8 cellular contexts compared by ENCODE assay signal in the genomic region with DNA sequence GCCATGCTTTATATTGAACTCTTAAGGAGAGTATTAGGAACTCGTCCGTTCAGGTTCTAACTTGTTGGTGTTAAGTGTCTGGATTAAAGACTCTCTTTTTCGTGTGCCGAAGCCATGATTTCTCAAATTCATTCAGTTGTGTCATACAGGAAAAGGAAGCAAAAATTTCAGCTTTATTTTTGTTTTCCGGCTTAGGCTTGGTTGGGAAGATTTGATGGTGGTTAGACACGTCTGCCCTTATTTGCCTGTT. TPM values are rescaled to one million over a fixed set of nuclear protein-coding genes. Genes with fewer than 3 reads are reported as not detected.
DNase-seq lines count a peak whose midpoint lies in the region; ATAC-seq and TF ChIP-seq lines count a peak whose summit lies in the region.

No MANE protein-coding gene starts in this region.

- H3K4me2 ChIP-seq in parathyroid adenoma (ENCODE audit: low read length), result peak overlapping the region; percentile 60

- TF ChIP-seq CTCF in Peyer's patch (IDR thresholded peaks at IDR 0.05) (no peak), parathyroid adenoma (IDR thresholded peaks at IDR 0.05) (no peak)

- H3K27me3 ChIP-seq in Peyer's patch, result no peaks in the 10 kb centered on the region
- no peaks in the 10 kb centered on the region for H3K27me3 ChIP-seq in parathyroid adenoma (ENCODE audit: control insufficient read depth, insufficient read depth, low read length)

- peak overlapping the region; percentile 58 to 87 (median 64) for H3K4me3 ChIP-seq in Peyer's patch
- H3K4me3 ChIP-seq in parathyroid adenoma (ENCODE audit: low read depth, low read length), result peak overlapping the region; percentile 65

- H3K36me3 ChIP-seq in Peyer's patch (peaks cover 0 to 10% (median 0%) of the 10 kb centered on the region in 3 donors), parathyroid adenoma (ENCODE audit: control insufficient read depth, insufficient read depth, low read length) (no peaks in the 10 kb centered on the region)

- DNase-seq in NCI-H2227 treated with DMSO at 0.1 percent for 48 hours (lab: John Stamatoyannopoulos, UW) (peak; percentile 31), NCI-H2227 (lab: John Stamatoyannopoulos, UW; ENCODE audit: unreplicated experiment) (no peak), Peyer's patch (no peak), retina (no peak)
- DNase-seq in activated effector memory CD4-positive, alpha-beta T cell treated with anti-CD3 and anti-CD28 coated beads, Interleukin-2, amount 50 U/mL, for 16 hours, result no peak

- H3K27ac ChIP-seq in Peyer's patch (peak overlapping the region; percentile 75 to 94 (median 84)), parathyroid adenoma (peak overlapping the region; percentile 66)

- TF ChIP-seq POLR2A in Peyer's patch (IDR thresholded peaks at IDR 0.05), result no peak

- peaks cover 18% of the 10 kb centered on the region for H3K79me2 ChIP-seq in parathyroid adenoma

- no peak overlapping the region for H3K9ac ChIP-seq in parathyroid adenoma

- H3K9me3 ChIP-seq in Peyer's patch, result no peaks in the 10 kb centered on the region
- H3K9me3 ChIP-seq in parathyroid adenoma (ENCODE audit: control insufficient read depth, low read length), result no peaks in the 10 kb centered on the region

- peaks cover 0 to 58% (median 12%) of the 10 kb centered on the region in 4 donors for H3K4me1 ChIP-seq in Peyer's patch
- peaks cover 15% of the 10 kb centered on the region for H3K4me1 ChIP-seq in parathyroid adenoma

- no peak overlapping the region for H2AFZ ChIP-seq in parathyroid adenoma

- ATAC-seq in esophagus mucosa (peak; percentile 36), HG03139 (IDR thresholded peaks at IDR 0.05; ENCODE audit: unreplicated experiment) (no peak)

RNA-seq across cellular contexts. Expression of gene DNAJC5, which starts 0.9 kb away (rescaled TPM):
- total RNA-seq in Peyer's patch (100 to 1,000 TPM in 3 of 4 donors, 10 to 100 TPM in 1; 41.3 to 137 (median 113) TPM), esophagus mucosa (64.8 TPM)

RNA-seq across cellular contexts. Expression of gene TPD52L2, which starts 30.7 kb away (rescaled TPM):
- total RNA-seq in Peyer's patch, result 10 to 100 TPM; 59.4 to 78.7 (median 65.1) TPM
- total RNA-seq in esophagus mucosa, result 90.6 TPM

RNA-seq across cellular contexts. Expression of gene ABHD16B, which starts 34.5 kb away (rescaled TPM):
- total RNA-seq in Peyer's patch, result not detected
- total RNA-seq in esophagus mucosa, result not detected
